Comparison of ENCODE assay signal across 8 cellular contexts in genomic region chr11:569273-569885, GRCh38. TPM values are rescaled to one million over a fixed set of nuclear protein-coding genes. Genes with fewer than 3 reads are reported as not detected.
DNase-seq lines count a peak whose midpoint lies in the region; ATAC-seq and TF ChIP-seq lines count a peak whose summit lies in the region.

No MANE protein-coding gene starts in this region.

- no peaks in the 10 kb centered on the region for H3K36me3 ChIP-seq in HUES6 (ENCODE audit: control insufficient read depth, insufficient read depth, low read length)
- no peaks in the 10 kb centered on the region for H3K36me3 ChIP-seq in ascending aorta
- H3K36me3 ChIP-seq in kidney epithelial cell (ENCODE audit: control insufficient read depth, insufficient read depth, low read length): no peaks in the 10 kb centered on the region

- DNase-seq in ascending aorta (ENCODE audit: low spot score in 2 of 2): no peak
- DNase-seq in kidney epithelial cell (ENCODE audit: low read depth): no peak
- peak in 1 of 49 donors; percentile 67 for DNase-seq in substantia nigra (lab: John Stamatoyannopoulos, UW)
- DNase-seq in stimulated activated CD4-positive, alpha-beta T cell treated with anti-CD3 and anti-CD28 coated beads, Interleukin-12 subunit alpha, Interleukin-12 subunit beta, amount 100 ng/mL, for 4 hours: no peak
- DNase-seq in NCI-H2029 (lab: John Stamatoyannopoulos, UW): no peak
- DNase-seq in activated CD4-positive, CD25-positive, alpha-beta regulatory T cell (lab: John Stamatoyannopoulos, UW): no peak

- TF ChIP-seq CTCF in ascending aorta (IDR thresholded peaks at IDR 0.05) (no peak), kidney epithelial cell (IDR thresholded peaks at IDR 0.05; ENCODE audit: insufficient read depth, low read length, poor library complexity, severe bottlenecking) (no peak)

- H3K27ac ChIP-seq in HUES6 (ENCODE audit: low read depth, low read length): peak overlapping the region; percentile 63; the same call in 1 of the 2 replicates
- peak overlapping the region; percentile 70 to 89 for H3K27ac ChIP-seq in ascending aorta
- peak overlapping the region; percentile 49 for H3K27ac ChIP-seq in substantia nigra (ENCODE audit: low read depth, low read length, poor library complexity, severe bottlenecking)

- H3K9me3 ChIP-seq in HUES6 (ENCODE audit: control insufficient read depth, insufficient read depth, low read depth, low read length) (no peaks in the 10 kb centered on the region), ascending aorta (no peaks in the 10 kb centered on the region)

- peak overlapping the region; percentile 69 for H3K9ac ChIP-seq in HUES6 (ENCODE audit: low read length)

- intact Hi-C loops in ascending aorta (cut with DNase I): loop anchor here (2.0 kb wide), 2 partner anchors 35 to 177 kb away; partner anchors contain the start of genes HRAS and TALDO1

- H3K4me1 ChIP-seq in HUES6 (ENCODE audit: control insufficient read depth, insufficient read depth, low read length): peaks cover 34% of the 10 kb centered on the region
- H3K4me1 ChIP-seq in ascending aorta: peaks cover 4 to 11% of the 10 kb centered on the region in 2 donors

- H3K27me3 ChIP-seq in HUES6 (ENCODE audit: control insufficient read depth, insufficient read depth, low read length) (peaks cover 12% of the 10 kb centered on the region), ascending aorta (no peaks in the 10 kb centered on the region), kidney epithelial cell (ENCODE audit: control insufficient read depth, insufficient read depth, low read length) (no peaks in the 10 kb centered on the region)

- H3K4me3 ChIP-seq in HUES6 (ENCODE audit: low read depth, low read length): peak overlapping the region; percentile 68
- peak overlapping the region; percentile 72 to 76 for H3K4me3 ChIP-seq in ascending aorta
- H3K4me3 ChIP-seq in kidney epithelial cell (ENCODE audit: low read depth, low read length): peak overlapping the region; percentile 44

- no peak for ATAC-seq in GM21723 (IDR thresholded peaks at IDR 0.05; ENCODE audit: unreplicated experiment)

RNA-seq across cellular contexts. Expression of gene PHRF1, which starts 6.9 kb away (rescaled TPM):
- total RNA-seq in ascending aorta (25.4 TPM), kidney epithelial cell (32.5 and 33.0 TPM in 2 replicates)

RNA-seq across cellular contexts. Expression of gene RASSF7, which starts 8.6 kb away (rescaled TPM):
- total RNA-seq in ascending aorta: 3.5 TPM
- total RNA-seq in kidney epithelial cell: 72.5 and 91.7 TPM in 2 replicates

RNA-seq across cellular contexts. Expression of gene LMNTD2, which starts 8.8 kb away (rescaled TPM):
- total RNA-seq in ascending aorta: 1.1 TPM
- total RNA-seq in kidney epithelial cell: 1.9 and 4.7 TPM in 2 replicates

RNA-seq across cellular contexts. Expression of gene LRRC56, which starts 32.1 kb away (rescaled TPM):
- not detected for total RNA-seq in ascending aorta
- 1.6 and 1.9 TPM in 2 replicates for total RNA-seq in kidney epithelial cell

RNA-seq across cellular contexts. Expression of gene HRAS, which starts 34.0 kb away (rescaled TPM):
- total RNA-seq in ascending aorta (21.6 TPM), kidney epithelial cell (83.7 and 96.1 TPM in 2 replicates)

Comparison
In these comparisons a context has a peak if more than half of its experiments do, and no peak if none do; other contexts are left out.
1. RNA of gene RASSF7, which starts 8.6 kb away (total RNA-seq): 72.5 to 91.7 TPM in kidney epithelial cell; 3.5 TPM in ascending aorta (single experiment); every median in the first group is over 10 times any median in the second.
2. Peak in every context shown above with its lines, with median percentiles within 50 percentile points of each other: H3K27ac ChIP-seq and H3K4me3 ChIP-seq.